Comparison of ENCODE assay signal across 16 cellular contexts in genomic region chr4:168771251-168771650, GRCh38.
A peak's percentile ranks its signal among the peaks of the same experiment; 100 is the strongest.
DNase-seq lines count a peak whose midpoint lies in the region; ATAC-seq and TF ChIP-seq lines count a peak whose summit lies in the region.
"Had no signal": no experiment of that assay in that cellular context is flagged by ENCODE, and none has a peak within 500 bp of the region (broad histone marks: within the 10 kb centered on the region; RNA-seq: fewer than 3 reads in every experiment).

No MANE protein-coding gene starts in this region.

- H3K79me2 ChIP-seq in HCT116 (ENCODE audit: insufficient read depth, low read length): no peaks in the 10 kb centered on the region
- H3K79me2 ChIP-seq in smooth muscle cell (ENCODE audit: low read depth): peaks cover 55% of the 10 kb centered on the region

- no peaks in the 10 kb centered on the region for H4K20me1 ChIP-seq in HCT116 (ENCODE audit: insufficient read depth)
- no peaks in the 10 kb centered on the region for H4K20me1 ChIP-seq in smooth muscle cell (ENCODE audit: low read depth)

- DNase-seq in HCT116 (ENCODE audit: low read depth, low spot score) (no peak), SW480 (ENCODE audit: low spot score) (peak; percentile 15), smooth muscle cell (lab: John Stamatoyannopoulos, UW; ENCODE audit: unreplicated experiment) (no peak), GM10266 (ENCODE audit: extremely low spot score) (no peak)
- DNase-seq in effector CD8-positive, alpha-beta T cell (lab: John Stamatoyannopoulos, UW): no peak
- DNase-seq: DMS79, H7, HFFc6, NCI-H1694, NCI-H2081 treated with DMSO at 0.1 percent for 48 hours, NCI-H526, Peyer's patch had no signal

- H3K4me3 ChIP-seq in HCT116 (replicated peaks in 1 of 2; ENCODE audit: low read depth in 1 of 2, low read length in 2 of 2): no peak overlapping the region
- no peak overlapping the region for H3K4me3 ChIP-seq in smooth muscle cell
- H3K4me3 ChIP-seq: Peyer's patch, SJSA1 had no signal

- H3K9me3 ChIP-seq in HCT116 (ENCODE audit: control insufficient read depth in 1 of 2, insufficient read depth in 1 of 2, low read depth in 1 of 2, low read length in 2 of 2) (no peaks in the 10 kb centered on the region), smooth muscle cell (replicated peaks; ENCODE audit: low read depth) (peaks cover 10% of the 10 kb centered on the region)
- H3K9me3 ChIP-seq: SJSA1 had no signal

- no TSS peak for BruUV-seq in HCT116 (replicated peaks; lab: Mats Ljungman, UMichigan)

- H3K9ac ChIP-seq in HCT116 (ENCODE audit: low read length) (no peak overlapping the region), smooth muscle cell (ENCODE audit: low read depth) (no peak overlapping the region)
- H3K9ac ChIP-seq: KMS-11 had no signal

- H3F3A ChIP-seq in smooth muscle cell (ENCODE audit: low read depth): peaks cover 36% of the 10 kb centered on the region

- intact Hi-C loops in HCT116 (cut with micrococcal nuclease): no loop called here

- ATAC-seq in HCT116 (peak; percentile 40; the same call in 1 of the 2 replicates), esophagus mucosa (peak; percentile 58), GM21447 (IDR thresholded peaks at IDR 0.05; ENCODE audit: unreplicated experiment) (no peak)

- H3K4me2 ChIP-seq in HCT116 (ENCODE audit: low read length) (no peak overlapping the region), smooth muscle cell (no peak overlapping the region)
- H3K4me2 ChIP-seq: KMS-11 had no signal

- 93% methylated on average over 2 of the region's 2 CpGs for WGBS in smooth muscle cell (ENCODE audit: low lambda C conversion rate)

- H3K27ac ChIP-seq in HCT116 (ENCODE audit: low read depth, low read length): no peak overlapping the region
- H3K27ac ChIP-seq in smooth muscle cell (ENCODE audit: low read depth): peak overlapping the region; percentile 94
- H3K27ac ChIP-seq: KMS-11, Peyer's patch, SJSA1 had no signal

- no peak for TF ChIP-seq CTCF in HCT116 (IDR thresholded peaks at IDR 0.05 in 2 of 3, conservative IDR thresholded peaks at IDR 0.05 in 1 of 3; ENCODE audit: borderline replicate concordance in 1 of 3, insufficient read depth in 1 of 3, low read depth in 2 of 3, low read length in 2 of 3)
- TF ChIP-seq CTCF in smooth muscle cell (IDR thresholded peaks at IDR 0.05; ENCODE audit: borderline replicate concordance, insufficient read depth, poor library complexity, severe bottlenecking): no peak
- TF ChIP-seq CTCF in GM10266 (IDR thresholded peaks at IDR 0.05; ENCODE audit: control insufficient read depth, insufficient read depth, low read depth, missing control alignments): no peak

- H2AFZ ChIP-seq in HCT116 (ENCODE audit: low read depth, low read length, poor library complexity, severe bottlenecking) (no peak overlapping the region), smooth muscle cell (ENCODE audit: low read depth) (no peak overlapping the region)

- no peaks in the 10 kb centered on the region for H3K9me2 ChIP-seq in HCT116 (ENCODE audit: insufficient read depth)

- peaks cover 2 to 21% of the 10 kb centered on the region in 2 experiments; a peak in 3 of 4 replicates for H3K4me1 ChIP-seq in HCT116 (ENCODE audit: control insufficient read depth in 1 of 2, insufficient read depth in 2 of 2, low read length in 2 of 2)
- H3K4me1 ChIP-seq in smooth muscle cell (ENCODE audit: low read depth): no peaks in the 10 kb centered on the region

- no peak for TF ChIP-seq POLR2A in HCT116 (IDR thresholded peaks at IDR 0.05; ENCODE audit: borderline replicate concordance, extremely low read depth, insufficient read depth, insufficient read length)

- H3K36me3 ChIP-seq in HCT116 (ENCODE audit: control insufficient read depth in 1 of 2, insufficient read depth in 2 of 2, low read length in 2 of 2) (no peaks in the 10 kb centered on the region; a peak in 1 of 4 replicates), smooth muscle cell (ENCODE audit: low read depth) (peaks cover 7% of the 10 kb centered on the region)
- H3K36me3 ChIP-seq: Peyer's patch had no signal

- TF ChIP-seq RAD21 in HCT116 (IDR thresholded peaks at IDR 0.05; ENCODE audit: low read depth): no peak

- RAD21 ChIA-PET in HCT116 (lab: Charles Lee; ENCODE audit: low non-redundant PET in 1 of 2, low total read pairs in 2 of 2, uncharacterized antibody in 2 of 2, unreplicated experiment in 2 of 2): no interaction called here

- CTCF ChIA-PET in HCT116 (lab: Charles Lee): no interaction called here

- H3K27me3 ChIP-seq in HCT116 (ENCODE audit: insufficient read depth, low read length) (no peaks in the 10 kb centered on the region), smooth muscle cell (ENCODE audit: low read depth) (no peaks in the 10 kb centered on the region)
- H3K27me3 ChIP-seq: Peyer's patch, SJSA1 had no signal

- POLR2A ChIA-PET in HCT116 (lab: Charles Lee): no interaction called here

TF ChIP-seq in HCT116, 20 proteins besides CTCF, POLR2A, EP300 and RAD21:
- TF ChIP-seq FOSL1 (IDR thresholded peaks at IDR 0.05; ENCODE audit: low read depth) (no peak), EZH2phosphoT487 (IDR thresholded peaks at IDR 0.05; ENCODE audit: borderline replicate concordance) (no peak), TCF7L2 (IDR thresholded peaks at IDR 0.05; ENCODE audit: borderline replicate concordance, extremely low read depth, insufficient read depth, insufficient read length) (no peak), YY1 (IDR thresholded peaks at IDR 0.05; ENCODE audit: extremely low read depth, insufficient replicate concordance, low read depth, low read length) (no peak), JUND (IDR thresholded peaks at IDR 0.05) (no peak), SRF (IDR thresholded peaks at IDR 0.05; ENCODE audit: low read depth) (no peak), POLR2AphosphoS5 (IDR thresholded peaks at IDR 0.05; ENCODE audit: low read depth, low read length) (no peak), REST (IDR thresholded peaks at IDR 0.05; ENCODE audit: low read depth) (no peak), CBX3 (IDR thresholded peaks at IDR 0.05; ENCODE audit: low read depth) (no peak), SP1 (IDR thresholded peaks at IDR 0.05; ENCODE audit: low read depth) (no peak), ZNF274 (IDR thresholded peaks at IDR 0.05; ENCODE audit: low read depth, low read length) (no peak)
